2 cellular contexts compared by ENCODE assay signal in the genomic region with DNA sequence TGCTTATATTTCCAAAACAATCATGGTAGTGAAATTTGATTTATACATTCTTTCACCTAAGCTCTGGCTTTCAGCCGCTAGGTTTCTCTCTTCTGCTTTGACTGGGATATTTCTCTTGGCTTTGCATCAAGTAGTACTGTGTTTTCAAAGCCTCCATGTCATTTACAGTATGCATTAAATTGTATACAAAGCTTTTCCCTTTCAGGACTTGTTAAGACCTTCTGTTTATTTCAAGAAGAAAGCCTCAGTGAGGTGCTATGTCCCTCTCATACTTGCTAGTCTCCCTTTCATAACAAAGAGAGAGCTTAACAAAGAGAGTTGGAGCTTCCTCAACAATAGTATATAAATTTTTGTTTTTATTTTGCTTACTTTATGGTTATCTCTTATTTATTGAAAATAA.
TF ChIP-seq lines count a peak whose summit lies in the region.

No MANE protein-coding gene starts in this region.

TF ChIP-seq in SK-N-SH, 30 proteins besides CTCF, POLR2A, EP300 and RAD21 (continued from another document):
- TF ChIP-seq RCOR1 (IDR thresholded peaks at IDR 0.05; ENCODE audit: low read length): no peak

TF ChIP-seq in SK-N-SH treated with all-trans-retinoic acid at 6 μM for 48 hours, 23 proteins besides CTCF, POLR2A, EP300 and RAD21 (continued from another document):
- TF ChIP-seq, protein P1, sequence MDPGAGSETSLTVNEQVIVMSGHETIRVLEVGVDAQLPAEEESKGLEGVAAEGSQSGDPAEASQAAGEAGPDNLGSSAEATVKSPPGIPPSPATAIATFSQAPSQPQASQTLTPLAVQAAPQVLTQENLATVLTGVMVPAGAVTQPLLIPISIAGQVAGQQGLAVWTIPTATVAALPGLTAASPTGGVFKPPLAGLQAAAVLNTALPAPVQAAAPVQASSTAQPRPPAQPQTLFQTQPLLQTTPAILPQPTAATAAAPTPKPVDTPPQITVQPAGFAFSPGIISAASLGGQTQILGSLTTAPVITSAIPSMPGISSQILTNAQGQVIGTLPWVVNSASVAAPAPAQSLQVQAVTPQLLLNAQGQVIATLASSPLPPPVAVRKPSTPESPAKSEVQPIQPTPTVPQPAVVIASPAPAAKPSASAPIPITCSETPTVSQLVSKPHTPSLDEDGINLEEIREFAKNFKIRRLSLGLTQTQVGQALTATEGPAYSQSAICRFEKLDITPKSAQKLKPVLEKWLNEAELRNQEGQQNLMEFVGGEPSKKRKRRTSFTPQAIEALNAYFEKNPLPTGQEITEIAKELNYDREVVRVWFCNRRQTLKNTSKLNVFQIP (CRISPR knock-in tag; IDR thresholded peaks at IDR 0.05; ENCODE audit: borderline replicate concordance, low read depth): no peak
- TF ChIP-seq ZFP3 (CRISPR knock-in tag; IDR thresholded peaks at IDR 0.05): no peak
